1 cellular context compared by ENCODE assay signal in genomic region chr19:55460670-55461258, GRCh38.
TF ChIP-seq lines count a peak whose summit lies in the region.

No MANE protein-coding gene starts in this region.

TF ChIP-seq in HepG2, 621 proteins besides CTCF, POLR2A, EP300 and RAD21 (continued from another document and continues in another):
- TF ChIP-seq KDM5A (IDR thresholded peaks at IDR 0.05; ENCODE audit: borderline replicate concordance, low read length) (peak; percentile 44; the same call in 1 of the 2 replicates), PPARG (CRISPR knock-in tag; conservative IDR thresholded peaks at IDR 0.05) (0 out of 2 replicates have a peak, but pooled peaks have one; percentile 5), ZNF510 (CRISPR knock-in tag; IDR thresholded peaks at IDR 0.05; ENCODE audit: low read depth) (0 out of 2 replicates have a peak, but pooled peaks have one; percentile 8), ASH2L (IDR thresholded peaks at IDR 0.05; ENCODE audit: insufficient read length, low read depth, low read length) (peak; percentile 3), PHF8 (CRISPR knock-in tag; IDR thresholded peaks at IDR 0.05) (no peak), ZNF281 (CRISPR knock-in tag; IDR thresholded peaks at IDR 0.05; ENCODE audit: borderline replicate concordance) (no peak), CREB1 (IDR thresholded peaks at IDR 0.05) (no peak), CREB1 (CRISPR knock-in tag; IDR thresholded peaks at IDR 0.05) (peak; percentile 7; the same call in 1 of the 2 replicates), MBD4 (IDR thresholded peaks at IDR 0.05; ENCODE audit: borderline replicate concordance, low read length) (no peak), ZBTB34 (CRISPR knock-in tag; IDR thresholded peaks at IDR 0.05) (no peak), CCDC6 (CRISPR knock-in tag; IDR thresholded peaks at IDR 0.05) (0 out of 2 replicates have a peak, but pooled peaks have one; percentile 26), ZNF773 (CRISPR knock-in tag; IDR thresholded peaks at IDR 0.05; ENCODE audit: borderline replicate concordance) (no peak), NR0B2 (CRISPR knock-in tag; IDR thresholded peaks at IDR 0.05) (no peak), FOXP1 (IDR thresholded peaks at IDR 0.05) (no peak), FOXP1 (CRISPR knock-in tag; IDR thresholded peaks at IDR 0.05) (peak; percentile 5; the same call in 1 of the 2 replicates), ZNF552 (CRISPR knock-in tag; IDR thresholded peaks at IDR 0.05; ENCODE audit: borderline replicate concordance) (no peak), MXI1 (IDR thresholded peaks at IDR 0.05; ENCODE audit: borderline replicate concordance, low read depth, low read length) (no peak; the same call in 2 of the 3 replicates), YY1 (IDR thresholded peaks at IDR 0.05; ENCODE audit: insufficient read depth, insufficient replicate concordance, low read depth, low read length) (peak; percentile 79), PITX1 (CRISPR knock-in tag; IDR thresholded peaks at IDR 0.05) (no peak), TFAP4 (IDR thresholded peaks at IDR 0.05; ENCODE audit: borderline replicate concordance, low read depth) (no peak; the same call in 1 of the 2 replicates), E2F1 (CRISPR knock-in tag; IDR thresholded peaks at IDR 0.05) (no peak), MEF2D (CRISPR knock-in tag; IDR thresholded peaks at IDR 0.05) (0 out of 2 replicates have a peak, but pooled peaks have one; percentile 29), SP5 (CRISPR knock-in tag; IDR thresholded peaks at IDR 0.05; ENCODE audit: borderline replicate concordance, low read depth) (peak; percentile 85), ZNF564 (CRISPR knock-in tag; IDR thresholded peaks at IDR 0.05) (0 out of 2 replicates have a peak, but pooled peaks have one; percentile 56), ZNF746 (CRISPR knock-in tag; IDR thresholded peaks at IDR 0.05) (peak; percentile 31; the same call in 1 of the 2 replicates), PHF21A (CRISPR knock-in tag; IDR thresholded peaks at IDR 0.05) (peak; percentile 5), AGO2 (optimal IDR thresholded peaks at IDR 0.05; ENCODE audit: low read depth, low read length) (no peak), NBN (conservative IDR thresholded peaks at IDR 0.05) (no peak), ZNF337 (CRISPR knock-in tag; IDR thresholded peaks at IDR 0.05; ENCODE audit: borderline replicate concordance, low read depth) (no peak), FOXK1 (CRISPR knock-in tag; IDR thresholded peaks at IDR 0.05; ENCODE audit: borderline replicate concordance, low read depth) (0 out of 2 replicates have a peak, but pooled peaks have one; percentile 5), ZNF570 (CRISPR knock-in tag; IDR thresholded peaks at IDR 0.05; ENCODE audit: borderline replicate concordance) (no peak), ZNF816 (CRISPR knock-in tag; IDR thresholded peaks at IDR 0.05; ENCODE audit: borderline replicate concordance) (peak; percentile 87; the same call in 1 of the 2 replicates), ZNF879 (CRISPR knock-in tag; IDR thresholded peaks at IDR 0.05) (no peak), TOE1 (CRISPR knock-in tag; IDR thresholded peaks at IDR 0.05) (no peak), ZNF501 (CRISPR knock-in tag; IDR thresholded peaks at IDR 0.05) (no peak), SETDB1 (CRISPR knock-in tag; IDR thresholded peaks at IDR 0.05; ENCODE audit: borderline replicate concordance) (no peak), ZNF878 (CRISPR knock-in tag; IDR thresholded peaks at IDR 0.05) (0 out of 2 replicates have a peak, but pooled peaks have one; percentile 78), THRA (CRISPR knock-in tag; IDR thresholded peaks at IDR 0.05; ENCODE audit: borderline replicate concordance) (peak; percentile 83), ZNF687 (CRISPR knock-in tag; IDR thresholded peaks at IDR 0.05) (no peak; the same call in 1 of the 2 replicates), ZBTB14 (CRISPR knock-in tag; IDR thresholded peaks at IDR 0.05) (no peak), ZBTB25 (CRISPR knock-in tag; IDR thresholded peaks at IDR 0.05) (no peak), HOXA5 (CRISPR knock-in tag; IDR thresholded peaks at IDR 0.05) (no peak), GABPA (IDR thresholded peaks at IDR 0.05; ENCODE audit: low read depth, low read length) (0 out of 2 replicates have a peak, but pooled peaks have one; percentile 14), GABPA (CRISPR knock-in tag; IDR thresholded peaks at IDR 0.05; ENCODE audit: low read depth) (no peak), ZNF331 (CRISPR knock-in tag; IDR thresholded peaks at IDR 0.05) (no peak), ZFP91 (CRISPR knock-in tag; IDR thresholded peaks at IDR 0.05; ENCODE audit: borderline replicate concordance) (no peak), KDM1A (CRISPR knock-in tag; IDR thresholded peaks at IDR 0.05) (no peak), ZNF850 (CRISPR knock-in tag; conservative IDR thresholded peaks at IDR 0.05) (no peak), AGO1 (IDR thresholded peaks at IDR 0.05; ENCODE audit: low read depth, low read length, poor library complexity, severe bottlenecking) (no peak), ZNF414 (CRISPR knock-in tag; IDR thresholded peaks at IDR 0.05) (no peak)
